20 cellular contexts compared by ENCODE assay signal in the genomic region with DNA sequence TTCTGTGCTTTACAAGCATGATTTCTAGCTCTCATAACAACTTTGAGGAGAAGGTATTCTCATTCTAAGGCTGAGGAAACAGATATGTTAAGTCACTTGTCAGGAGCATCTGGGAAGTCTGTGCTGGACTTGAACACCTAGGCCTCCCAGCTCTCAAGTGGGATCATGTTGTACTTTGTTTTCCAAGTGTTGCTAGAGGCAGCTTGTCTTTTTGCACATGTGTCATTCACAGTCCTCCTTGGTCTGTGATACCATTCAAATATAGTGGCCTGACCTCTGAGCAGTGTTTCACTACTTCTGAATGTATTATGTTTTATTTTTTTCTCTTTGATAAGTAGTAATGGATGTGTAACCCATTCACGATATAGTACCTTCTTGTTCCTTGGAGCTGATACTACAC. TPM values are rescaled to one million over a fixed set of nuclear protein-coding genes. Genes with fewer than 3 reads are reported as not detected.
DNase-seq lines count a peak whose midpoint lies in the region; ATAC-seq and TF ChIP-seq lines count a peak whose summit lies in the region.
"Had no signal": no experiment of that assay in that cellular context is flagged by ENCODE, and none has a peak within 500 bp of the region (broad histone marks: within the 10 kb centered on the region; RNA-seq: fewer than 3 reads in every experiment).

No MANE protein-coding gene starts in this region.

- no peaks in the 10 kb centered on the region for H3K27me3 Mint-ChIP-seq in dendritic cell treated with granulocyte-macrophage colony-stimulating factor and Interleukin-4, amounts not matched to agents 40 ng/mL and 50 ng/mL, for 4 days
- no peaks in the 10 kb centered on the region for H3K27me3 Mint-ChIP-seq in stimulated activated naive B cell treated with anti-CD40 and anti-IgM and Interleukin-4, amounts not matched to agents 10 μg/mL and 1 μg/mL and 100 μg/mL, for 72 hours
- H3K27me3 Mint-ChIP-seq: B cell had no signal

- H3K9me3 ChIP-seq in right atrium auricular region (peaks cover 0 to 6% of the 10 kb centered on the region in 2 donors), right cardiac atrium (ENCODE audit: control insufficient read depth, low read length) (no peaks in the 10 kb centered on the region)

- no peak for DNase-seq in Right ventricle myocardium inferior (ENCODE audit: missing footprints)
- no peak for DNase-seq in right atrium auricular region (ENCODE audit: low spot score)
- DNase-seq in right cardiac atrium: no peak
- no peak for DNase-seq in stimulated activated naive B cell treated with anti-CD40 and anti-IgM and Interleukin-4, amounts not matched to agents 10 μg/mL and 1 μg/mL and 100 μg/mL, for 72 hours
- no peak for DNase-seq in GDM1 (lab: John Stamatoyannopoulos, UW)
- no peak for DNase-seq in HEK293T (ENCODE audit: extremely low spot score)
- no peak for DNase-seq in NCI-H526 (lab: John Stamatoyannopoulos, UW)
- DNase-seq: 8988T; Calu3; CD8-positive, alpha-beta T cell; DMS 273 treated with DMSO at 0.1 percent for 48 hours; DMS53; DND-41; GOT3; H7; IMR-90 had no signal

- intact Hi-C loops in Right ventricle myocardium inferior (cut with DNase I) (no loop called here), right cardiac atrium (cut with DNase I) (no loop called here)
- intact Hi-C loops in dendritic cell treated with granulocyte-macrophage colony-stimulating factor and Interleukin-4, amounts not matched to agents 40 ng/mL and 50 ng/mL, for 4 days (cut with micrococcal nuclease): no loop called here

- POLR2A ChIA-PET in HEK293T (lab: Yijun Ruan, JAX): interaction anchor here (0.7 kb wide), 1 partner anchor 23 kb away, joined by 3 read pairs; no protein-coding TSS in a partner anchor

- H3K27me3 ChIP-seq in right atrium auricular region (no peaks in the 10 kb centered on the region), right cardiac atrium (ENCODE audit: control insufficient read depth, insufficient read depth) (no peaks in the 10 kb centered on the region)
- H3K27me3 ChIP-seq: BLaER1 treated with 17β-estradiol and CSF1 and Interleukin-3, amounts not matched to agents 10 nM and 100 nM had no signal

- H3K36me3 Mint-ChIP-seq in dendritic cell treated with granulocyte-macrophage colony-stimulating factor and Interleukin-4, amounts not matched to agents 40 ng/mL and 50 ng/mL, for 4 days (ENCODE audit: low read depth): peaks cover 18% of the 10 kb centered on the region
- peaks cover 5 to 13% of the 10 kb centered on the region in 2 donors for H3K36me3 Mint-ChIP-seq in stimulated activated naive B cell treated with anti-CD40 and anti-IgM and Interleukin-4, amounts not matched to agents 10 μg/mL and 1 μg/mL and 100 μg/mL, for 72 hours

- peaks cover 42% of the 10 kb centered on the region for H3K4me1 Mint-ChIP-seq in dendritic cell treated with granulocyte-macrophage colony-stimulating factor and Interleukin-4, amounts not matched to agents 40 ng/mL and 50 ng/mL, for 4 days (ENCODE audit: low read depth)
- H3K4me1 Mint-ChIP-seq in stimulated activated naive B cell treated with anti-CD40 and anti-IgM and Interleukin-4, amounts not matched to agents 10 μg/mL and 1 μg/mL and 100 μg/mL, for 72 hours: peaks cover 23 to 33% of the 10 kb centered on the region in 2 donors

- H3K27ac ChIP-seq in right atrium auricular region (no peak overlapping the region), right cardiac atrium (ENCODE audit: low read length) (no peak overlapping the region)
- H3K27ac ChIP-seq: BLaER1 treated with 17β-estradiol and CSF1 and Interleukin-3, amounts not matched to agents 10 nM and 100 nM had no signal

- H3K27ac Mint-ChIP-seq in dendritic cell treated with granulocyte-macrophage colony-stimulating factor and Interleukin-4, amounts not matched to agents 40 ng/mL and 50 ng/mL, for 4 days: peak overlapping the region; percentile 18
- H3K27ac Mint-ChIP-seq in stimulated activated naive B cell treated with anti-CD40 and anti-IgM and Interleukin-4, amounts not matched to agents 10 μg/mL and 1 μg/mL and 100 μg/mL, for 72 hours: peak overlapping the region; percentile 37
- H3K27ac Mint-ChIP-seq: B cell; CD8-positive, alpha-beta T cell had no signal

- peaks cover 15% of the 10 kb centered on the region for H3K9me3 Mint-ChIP-seq in dendritic cell treated with granulocyte-macrophage colony-stimulating factor and Interleukin-4, amounts not matched to agents 40 ng/mL and 50 ng/mL, for 4 days
- H3K9me3 Mint-ChIP-seq in stimulated activated naive B cell treated with anti-CD40 and anti-IgM and Interleukin-4, amounts not matched to agents 10 μg/mL and 1 μg/mL and 100 μg/mL, for 72 hours: peaks cover 7 to 9% of the 10 kb centered on the region in 2 donors

- no peak overlapping the region for H3K4me3 Mint-ChIP-seq in dendritic cell treated with granulocyte-macrophage colony-stimulating factor and Interleukin-4, amounts not matched to agents 40 ng/mL and 50 ng/mL, for 4 days
- no peak overlapping the region for H3K4me3 Mint-ChIP-seq in stimulated activated naive B cell treated with anti-CD40 and anti-IgM and Interleukin-4, amounts not matched to agents 10 μg/mL and 1 μg/mL and 100 μg/mL, for 72 hours
- H3K4me3 Mint-ChIP-seq: B cell; CD8-positive, alpha-beta T cell had no signal

- ATAC-seq in Right ventricle myocardium inferior (peak; percentile 52), right cardiac atrium (peak; percentile 14 to 42)
- no peak for ATAC-seq in stimulated activated naive B cell treated with anti-CD40 and anti-IgM and Interleukin-4, amounts not matched to agents 10 μg/mL and 1 μg/mL and 100 μg/mL, for 72 hours (replicated peaks)
- ATAC-seq: CD8-positive, alpha-beta T cell; HCT116 had no signal

- WGBS in right cardiac atrium: 95% methylated on average over 1 of the region's 1 CpG

- H3K36me3 ChIP-seq in right atrium auricular region: no peaks in the 10 kb centered on the region

- no peak for TF ChIP-seq CTCF in right atrium auricular region (IDR thresholded peaks at IDR 0.05)

- peaks cover 0 to 12% of the 10 kb centered on the region in 2 donors for H3K4me1 ChIP-seq in right atrium auricular region
- peaks cover 14% of the 10 kb centered on the region for H3K4me1 ChIP-seq in right cardiac atrium (ENCODE audit: control insufficient read depth, insufficient read depth, low read length)

- H3K4me3 ChIP-seq in right atrium auricular region: no peak overlapping the region
- no peak overlapping the region for H3K4me3 ChIP-seq in right cardiac atrium (ENCODE audit: low read length)
- H3K4me3 ChIP-seq: BLaER1 treated with 17β-estradiol and CSF1 and Interleukin-3, amounts not matched to agents 10 nM and 100 nM had no signal

- CTCF ChIA-PET in HEK293T (lab: Yijun Ruan, JAX): interaction anchor here (0.7 kb wide), 2 partner anchors 186 to 305 kb away, joined by 3 read pairs; no protein-coding TSS in a partner anchor

TF ChIP-seq in HEK293T, 16 proteins besides CTCF, POLR2A, EP300 and RAD21:
- TF ChIP-seq ARNT (IDR thresholded peaks at IDR 0.05) (no peak), ZNF384 (IDR thresholded peaks at IDR 0.05) (no peak), SUZ12 (IDR thresholded peaks at IDR 0.05) (no peak)

RNA-seq across cellular contexts. Expression of a gene that starts 21.2 kb away (rescaled TPM):
- total RNA-seq in Right ventricle myocardium inferior (8.1 TPM), right atrium auricular region (1 to 10 TPM; 4.6 to 5.6 TPM), right cardiac atrium (1 to 10 TPM; 6.3 to 7.9 (median 7.3) TPM)
- 2.5 TPM for polyA plus RNA-seq in right cardiac atrium

Comparison
In these comparisons a context has a peak if more than half of its experiments do, and no peak if none do; other contexts are left out.
1. ATAC-seq: peak in Right ventricle myocardium inferior (single experiment) and right cardiac atrium (2 of 2); none in stimulated activated naive B cell treated with anti-CD40 and anti-IgM and Interleukin-4, amounts not matched to agents 10 μg/mL and 1 μg/mL and 100 μg/mL, for 72 hours (0 of 2).